In genomic region chr2:197168705-197169104, GRCh38 we compare ENCODE assay signal across 8 cellular contexts.
A peak's percentile ranks its signal among the peaks of the same experiment; 100 is the strongest.
DNase-seq lines count a peak whose midpoint lies in the region; TF ChIP-seq lines count a peak whose summit lies in the region.

No MANE protein-coding gene starts in this region.

- TF ChIP-seq CTCF in H9 (conservative IDR thresholded peaks at IDR 0.05) (peak; percentile 92), colonic mucosa (IDR thresholded peaks at IDR 0.05) (peak; percentile 61)

- H2BK20ac ChIP-seq in H9 (ENCODE audit: low read depth, low read length, poor library complexity, severe bottlenecking) = no peak overlapping the region

- no peak overlapping the region for H3K23ac ChIP-seq in H9 (ENCODE audit: insufficient read length, low read depth, low read length)

- H3T11ph ChIP-seq in H9 (ENCODE audit: low read length) = no peak overlapping the region

- H3K4me3 Mint-ChIP-seq in H9 = no peak overlapping the region

- no peaks in the 10 kb centered on the region for H3K36me3 Mint-ChIP-seq in H9 (ENCODE audit: insufficient read depth in 1 of 3, low read depth in 3 of 3)

- H3K14ac ChIP-seq in H9 (ENCODE audit: insufficient read depth, low read length) = no peak overlapping the region

- intact Hi-C loops in colonic mucosa (cut with DNase I) = loop anchor here (5.0 to 10.0 kb wide), 2 partner anchors 56 to 154 kb away; no protein-coding TSS in a partner anchor

- no peak overlapping the region for H2BK12ac ChIP-seq in H9 (ENCODE audit: insufficient read length, low read depth, low read length)

- no peak overlapping the region for H2AK5ac ChIP-seq in H9 (ENCODE audit: insufficient read length, low read length)

- peak overlapping the region; percentile 50 for H2AFZ ChIP-seq in H9 (ENCODE audit: low read length)

- no peak overlapping the region for H2BK15ac ChIP-seq in H9 (ENCODE audit: low read depth, low read length)

- H3K27ac Mint-ChIP-seq in H9 = no peak overlapping the region; a peak in 1 of 7 replicates

- no peaks in the 10 kb centered on the region for H3K79me1 ChIP-seq in H9 (ENCODE audit: insufficient read depth, low read depth, low read length, poor library complexity, severe bottlenecking)

- H3K9me3 ChIP-seq in H9 (ENCODE audit: control insufficient read depth, low read depth, low read length) = no peaks in the 10 kb centered on the region
- no peaks in the 10 kb centered on the region for H3K9me3 ChIP-seq in colonic mucosa

- H3K4me3 ChIP-seq in colonic mucosa = no peak overlapping the region

- no peak overlapping the region for H3K27ac ChIP-seq in H9 (ENCODE audit: insufficient read length, low read depth, low read length)
- H3K27ac ChIP-seq in colonic mucosa = no peak overlapping the region

- no peak overlapping the region for H2BK5ac ChIP-seq in H9 (ENCODE audit: insufficient read length, low read length)

- no peak overlapping the region for H4K91ac ChIP-seq in H9 (ENCODE audit: insufficient read length, low read depth, low read length)

- no peak overlapping the region for H4K8ac ChIP-seq in H9 (replicated peaks; ENCODE audit: insufficient read length, low read depth, low read length)

- H4K20me1 ChIP-seq in H9 (ENCODE audit: control insufficient read depth, insufficient read depth, insufficient read length) = no peaks in the 10 kb centered on the region

- H3K27me3 Mint-ChIP-seq in H9 (ENCODE audit: low read depth) = no peaks in the 10 kb centered on the region; the same call in 1 of the 2 replicates

- no peak overlapping the region for H3K4ac ChIP-seq in H9 (ENCODE audit: low read depth, low read length)

- H4K5ac ChIP-seq in H9 (ENCODE audit: insufficient read length, low read depth, low read length) = no peak overlapping the region

- peak; percentile 62 for DNase-seq in DMS153 treated with DMSO at 0.1 percent for 48 hours (lab: John Stamatoyannopoulos, UW; ENCODE audit: unreplicated experiment)
- no peak for DNase-seq in DMS153 (lab: John Stamatoyannopoulos, UW)
- peak; percentile 82 for DNase-seq in H9
- DNase-seq in NCI-H1436 (lab: John Stamatoyannopoulos, UW) = peak; percentile 48
- DNase-seq in activated CD4-positive, CD25-positive, alpha-beta regulatory T cell treated with anti-CD3 and anti-CD28 coated beads, Interleukin-2, amount 50 U/mL, for 72 hours = peak; percentile 68
- peak; percentile 84 for DNase-seq in colonic mucosa
- DNase-seq in lung microvascular endothelial cell (ENCODE audit: low read depth in 2 of 2) = peak; percentile 77 to 83
- peak; percentile 41 to 54 for DNase-seq in stimulated activated CD8-positive, alpha-beta memory T cell treated with anti-CD3 and anti-CD28 coated beads, Interleukin-15, amount 100 ng/mL, for 48 hours (ENCODE audit: low read depth in 2 of 2)

- no peak overlapping the region for H3K4me2 ChIP-seq in H9 (ENCODE audit: insufficient read depth, insufficient read length, low read length)

- H3K27me3 ChIP-seq in H9 (ENCODE audit: insufficient read depth, low read length) (no peaks in the 10 kb centered on the region), colonic mucosa (no peaks in the 10 kb centered on the region)

- no peaks in the 10 kb centered on the region for H3K79me2 ChIP-seq in H9 (ENCODE audit: insufficient read depth, low read length)

- H3K56ac ChIP-seq in H9 (ENCODE audit: insufficient read length, low read depth, low read length) = no peak overlapping the region

- H3K18ac ChIP-seq in H9 (ENCODE audit: insufficient read length, low read depth, low read length) = no peak overlapping the region

- no peak overlapping the region for H2BK120ac ChIP-seq in H9 (ENCODE audit: low read depth, low read length, poor library complexity, severe bottlenecking)

- H3K4me1 Mint-ChIP-seq in H9 = peaks cover 7 to 8% of the 10 kb centered on the region in 2 experiments; a peak in 3 of 4 replicates

- H3K9ac ChIP-seq in H9 (ENCODE audit: extremely low read depth, insufficient read length, low read length) = no peak overlapping the region
- no peak overlapping the region for H3K9ac ChIP-seq in colonic mucosa (ENCODE audit: low read depth in 2 of 2, low read length in 2 of 2)

- no peaks in the 10 kb centered on the region for H3K9me3 Mint-ChIP-seq in H9

- H3K23me2 ChIP-seq in H9 (ENCODE audit: insufficient read length, low read depth, low read length, poor library complexity, severe bottlenecking) = no peaks in the 10 kb centered on the region

- no CpG with 5 or more reads among the region's 5 CpGs for WGBS in H9 (ENCODE audit: extremely low coverage, insufficient read length, low lambda C conversion rate)

- H3K4me1 ChIP-seq in H9 (ENCODE audit: insufficient read depth, low read length) (no peaks in the 10 kb centered on the region), colonic mucosa (no peaks in the 10 kb centered on the region)

- no peaks in the 10 kb centered on the region for H3K36me3 ChIP-seq in colonic mucosa
